In the genomic region with DNA sequence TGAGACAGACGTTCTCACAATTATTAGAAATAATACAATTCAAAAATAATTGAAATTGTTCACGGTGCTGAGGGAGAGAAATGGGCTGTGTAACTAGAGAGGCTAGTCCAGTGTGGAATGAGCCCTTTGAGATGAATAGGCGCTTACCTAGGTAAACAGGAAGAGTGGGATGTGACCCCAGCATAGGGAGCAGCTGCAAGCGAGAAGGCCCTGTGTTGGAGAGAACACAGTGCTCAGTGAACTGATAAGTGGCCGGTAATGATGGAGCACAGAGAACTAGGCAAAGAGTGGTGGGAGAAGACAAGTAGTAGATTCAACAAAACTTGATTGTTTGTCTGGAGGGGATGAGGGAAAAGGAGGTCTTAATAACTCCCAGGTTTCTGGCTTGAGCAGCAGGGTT, we compare ENCODE assay signal across 12 cellular contexts.
DNase-seq lines count a peak whose midpoint lies in the region; ATAC-seq lines count a peak whose summit lies in the region.
"Had no signal": no experiment of that assay in that cellular context is flagged by ENCODE, and none has a peak within 500 bp of the region (broad histone marks: within the 10 kb centered on the region; RNA-seq: fewer than 3 reads in every experiment).

No MANE protein-coding gene starts in this region.

- DNase-seq in NCI-H748 (lab: John Stamatoyannopoulos, UW; ENCODE audit: unreplicated experiment) (peak; percentile 21), NCI-H748 treated with DMSO at 0.1 percent for 48 hours (lab: John Stamatoyannopoulos, UW) (no peak), NCI-H146 treated with DMSO at 0.1 percent for 48 hours (lab: John Stamatoyannopoulos, UW; ENCODE audit: unreplicated experiment) (peak; percentile 14), SHP77 (lab: John Stamatoyannopoulos, UW) (peak; percentile 43 to 52)
- no peak for DNase-seq in activated naive CD8-positive, alpha-beta T cell treated with anti-CD3 and anti-CD28 coated beads, Interleukin-2, amount 50 U/mL, for 24 hours
- DNase-seq: DMS 273 treated with DMSO at 0.1 percent for 48 hours, NCI-H2081 treated with DMSO at 0.1 percent for 48 hours had no signal

- no peaks in the 10 kb centered on the region for H3K9me3 Mint-ChIP-seq in stimulated activated memory B cell treated with anti-CD40 and anti-IgM and Interleukin-4, amounts not matched to agents 10 μg/mL and 1 μg/mL and 100 μg/mL, for 72 hours
- no peaks in the 10 kb centered on the region for H3K9me3 Mint-ChIP-seq in activated naive CD8-positive, alpha-beta T cell treated with anti-CD3 and anti-CD28 coated beads, Interleukin-2, amount 50 U/mL, for 24 hours
- H3K9me3 Mint-ChIP-seq: IgD-negative memory B cell; T-helper 2 cell treated with Interferon-gamma antibody and Interleukin-4, amounts not matched to agents 5 μg/mL and 100 μg/mL, for 36 hours had no signal

- peak overlapping the region; percentile 8 for H3K4me3 Mint-ChIP-seq in stimulated activated memory B cell treated with anti-CD40 and anti-IgM and Interleukin-4, amounts not matched to agents 10 μg/mL and 1 μg/mL and 100 μg/mL, for 72 hours
- H3K4me3 Mint-ChIP-seq in activated naive CD8-positive, alpha-beta T cell treated with anti-CD3 and anti-CD28 coated beads, Interleukin-2, amount 50 U/mL, for 24 hours, result no peak overlapping the region
- H3K4me3 Mint-ChIP-seq: IgD-negative memory B cell; T-helper 2 cell treated with Interferon-gamma antibody and Interleukin-4, amounts not matched to agents 5 μg/mL and 100 μg/mL, for 36 hours had no signal

- ATAC-seq in stimulated activated memory B cell treated with anti-CD40 and anti-IgM and Interleukin-4, amounts not matched to agents 10 μg/mL and 1 μg/mL and 100 μg/mL, for 72 hours, result no peak
- no peak for ATAC-seq in activated naive CD8-positive, alpha-beta T cell treated with anti-CD3 and anti-CD28 coated beads, Interleukin-2, amount 50 U/mL, for 24 hours
- ATAC-seq in HG03457 (IDR thresholded peaks at IDR 0.05; ENCODE audit: unreplicated experiment) (no peak), HG02610 (IDR thresholded peaks at IDR 0.05; ENCODE audit: unreplicated experiment) (no peak)

- H3K36me3 Mint-ChIP-seq in stimulated activated memory B cell treated with anti-CD40 and anti-IgM and Interleukin-4, amounts not matched to agents 10 μg/mL and 1 μg/mL and 100 μg/mL, for 72 hours, result peaks cover 23% of the 10 kb centered on the region
- H3K36me3 Mint-ChIP-seq in activated naive CD8-positive, alpha-beta T cell treated with anti-CD3 and anti-CD28 coated beads, Interleukin-2, amount 50 U/mL, for 24 hours (ENCODE audit: low read depth), result peaks cover 5% of the 10 kb centered on the region

- H3K27me3 Mint-ChIP-seq in stimulated activated memory B cell treated with anti-CD40 and anti-IgM and Interleukin-4, amounts not matched to agents 10 μg/mL and 1 μg/mL and 100 μg/mL, for 72 hours, result no peaks in the 10 kb centered on the region
- no peaks in the 10 kb centered on the region for H3K27me3 Mint-ChIP-seq in activated naive CD8-positive, alpha-beta T cell treated with anti-CD3 and anti-CD28 coated beads, Interleukin-2, amount 50 U/mL, for 24 hours
- H3K27me3 Mint-ChIP-seq: IgD-negative memory B cell had no signal

- no peak overlapping the region for H3K27ac Mint-ChIP-seq in stimulated activated memory B cell treated with anti-CD40 and anti-IgM and Interleukin-4, amounts not matched to agents 10 μg/mL and 1 μg/mL and 100 μg/mL, for 72 hours
- H3K27ac Mint-ChIP-seq in activated naive CD8-positive, alpha-beta T cell treated with anti-CD3 and anti-CD28 coated beads, Interleukin-2, amount 50 U/mL, for 24 hours, result no peak overlapping the region
- H3K27ac Mint-ChIP-seq: IgD-negative memory B cell; T-helper 2 cell treated with Interferon-gamma antibody and Interleukin-4, amounts not matched to agents 5 μg/mL and 100 μg/mL, for 36 hours had no signal

- peaks cover 6% of the 10 kb centered on the region for H3K4me1 Mint-ChIP-seq in stimulated activated memory B cell treated with anti-CD40 and anti-IgM and Interleukin-4, amounts not matched to agents 10 μg/mL and 1 μg/mL and 100 μg/mL, for 72 hours
- no peaks in the 10 kb centered on the region for H3K4me1 Mint-ChIP-seq in activated naive CD8-positive, alpha-beta T cell treated with anti-CD3 and anti-CD28 coated beads, Interleukin-2, amount 50 U/mL, for 24 hours
- H3K4me1 Mint-ChIP-seq: IgD-negative memory B cell had no signal

Comparison
In these comparisons a context has a peak if more than half of its experiments do, and no peak if none do; other contexts are left out.
1. DNase-seq: peak in NCI-H748 (single experiment), NCI-H146 treated with DMSO at 0.1 percent for 48 hours (single experiment) and SHP77 (2 of 2); none in NCI-H748 treated with DMSO at 0.1 percent for 48 hours (single experiment) and activated naive CD8-positive, alpha-beta T cell treated with anti-CD3 and anti-CD28 coated beads, Interleukin-2, amount 50 U/mL, for 24 hours (single experiment).